In the genomic region with DNA sequence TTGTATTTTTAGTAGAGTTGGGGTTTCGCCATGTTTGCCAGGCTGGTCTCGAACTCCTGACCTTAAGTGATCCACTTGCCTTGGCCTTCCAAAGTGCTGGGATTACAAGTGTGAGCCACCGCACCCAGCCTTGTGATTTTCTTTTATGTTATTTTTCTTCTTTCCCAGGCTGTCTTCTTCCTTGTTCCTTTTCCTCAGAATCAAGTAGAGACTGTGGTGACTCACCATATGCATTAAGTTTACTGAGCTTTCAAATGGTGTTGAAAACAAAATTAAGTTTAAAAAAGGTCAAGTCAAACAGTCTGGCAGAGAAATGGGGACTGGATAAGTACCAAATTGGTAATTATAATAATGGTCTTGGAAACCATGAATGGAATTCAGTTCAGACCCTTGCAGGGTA, we compare ENCODE assay signal across 25 cellular contexts.
"Had no signal": no experiment of that assay in that cellular context is flagged by ENCODE, and none has a peak within 500 bp of the region (broad histone marks: within the 10 kb centered on the region; RNA-seq: fewer than 3 reads in every experiment).

No MANE protein-coding gene starts in this region.

- H3K9me3 Mint-ChIP-seq: activated B cell treated with CpG ODN at 0.5 μM for 24 hours; activated CD8-positive, alpha-beta T cell treated with anti-CD3 and anti-CD28 coated beads for 36 hours; activated T-helper 2 cell treated with anti-CD3 and anti-CD28 coated beads, Interferon-gamma antibody, Interleukin-2, Interleukin-4, amounts not matched to agents 10 μg/mL and 5 μg/mL and 100 μg/mL, durations not matched to agents 14 hours and 24 hours and 36 hours; endodermal cell; naive thymus-derived CD4-positive, alpha-beta T cell had no signal

- H3K4me3 Mint-ChIP-seq: activated B cell treated with CpG ODN at 0.5 μM for 24 hours; activated CD4-positive, alpha-beta T cell treated with anti-CD3 and anti-CD28 coated beads for 36 hours; activated CD8-positive, alpha-beta memory T cell treated with anti-CD3 and anti-CD28 coated beads, Interleukin-2, amount 10 ng/mL, durations not matched to agents 7 days and 5 days; activated CD8-positive, alpha-beta T cell treated with anti-CD3 and anti-CD28 coated beads for 36 hours; endodermal cell had no signal

- H3K27ac Mint-ChIP-seq: activated B cell treated with CpG ODN at 0.5 μM for 24 hours; activated T-helper 2 cell treated with anti-CD3 and anti-CD28 coated beads, Interferon-gamma antibody, Interleukin-2, Interleukin-4, amounts not matched to agents 10 μg/mL and 5 μg/mL and 100 μg/mL, durations not matched to agents 14 hours and 24 hours and 36 hours; endodermal cell had no signal

- H3K36me3 ChIP-seq: ovary, uterus had no signal

- ATAC-seq: activated CD4-positive, alpha-beta T cell treated with anti-CD3 and anti-CD28 coated beads for 36 hours; activated CD8-positive, alpha-beta memory T cell treated with anti-CD3 and anti-CD28 coated beads, Interleukin-2, amount 10 ng/mL, durations not matched to agents 7 days and 5 days; activated CD8-positive, alpha-beta T cell treated with anti-CD3 and anti-CD28 coated beads for 36 hours; naive thymus-derived CD4-positive, alpha-beta T cell; right cardiac atrium had no signal

- H3K27me3 ChIP-seq: brain microvascular endothelial cell, dorsolateral prefrontal cortex, hepatocyte, ovary, SJCRH30, stomach, suprapubic skin, transverse colon, uterus had no signal

- H3K27ac ChIP-seq: brain microvascular endothelial cell, dorsolateral prefrontal cortex, hepatocyte, left ventricle myocardium inferior, ovary, prostate gland, SJCRH30, suprapubic skin, transverse colon, uterus had no signal

- H3K9me3 ChIP-seq: left ventricle myocardium inferior, ovary, prostate gland, SJCRH30, stomach, suprapubic skin, transverse colon, uterus had no signal

- DNase-seq: activated B cell treated with CpG ODN at 0.5 μM for 24 hours; activated CD4-positive, alpha-beta T cell treated with anti-CD3 and anti-CD28 coated beads for 36 hours; activated CD8-positive, alpha-beta memory T cell treated with anti-CD3 and anti-CD28 coated beads, Interleukin-2, amount 10 ng/mL, durations not matched to agents 7 days and 5 days; activated CD8-positive, alpha-beta T cell treated with anti-CD3 and anti-CD28 coated beads for 36 hours; activated naive CD4-positive, alpha-beta T cell; aorta; brain microvascular endothelial cell; caudate nucleus; dorsolateral prefrontal cortex; endodermal cell; foreskin melanocyte; kidney glomerular epithelial cell; left ventricle myocardium inferior; naive thymus-derived CD4-positive, alpha-beta T cell; ovary; right cardiac atrium; SJCRH30; stimulated activated CD4-positive, alpha-beta T cell treated with anti-CD3 and anti-CD28 coated beads, Interleukin-4, amount 100 ng/mL, for 24 hours; stomach; transverse colon; uterus had no signal

- H3K27me3 Mint-ChIP-seq: activated B cell treated with CpG ODN at 0.5 μM for 24 hours; activated CD4-positive, alpha-beta T cell treated with anti-CD3 and anti-CD28 coated beads for 36 hours; activated CD8-positive, alpha-beta memory T cell treated with anti-CD3 and anti-CD28 coated beads, Interleukin-2, amount 10 ng/mL, durations not matched to agents 7 days and 5 days; activated CD8-positive, alpha-beta T cell treated with anti-CD3 and anti-CD28 coated beads for 36 hours; naive thymus-derived CD4-positive, alpha-beta T cell had no signal

- H3K4me3 ChIP-seq: dorsolateral prefrontal cortex, hepatocyte, left ventricle myocardium inferior, ovary, prostate gland, SJCRH30, stomach, suprapubic skin, transverse colon, uterus had no signal

- H3K4me1 ChIP-seq: SJCRH30 had no signal
